ENCODE assay signal across 11 cellular contexts in genomic region chr2:157747280-157747679, GRCh38.
"Had no signal": no experiment of that assay in that cellular context is flagged by ENCODE, and none has a peak within 500 bp of the region (broad histone marks: within the 10 kb centered on the region; RNA-seq: fewer than 3 reads in every experiment).

No MANE protein-coding gene starts in this region.

- H3K27me3 ChIP-seq: body of pancreas, thyroid gland had no signal

- DNase-seq: activated CD4-positive, alpha-beta T cell treated with anti-CD3 and anti-CD28 coated beads for 36 hours; activated naive CD4-positive, alpha-beta T cell treated with anti-CD3 and anti-CD28 coated beads for 36 hours; caudate nucleus; effector CD4-positive, alpha-beta T cell; foreskin melanocyte; left ventricle myocardium inferior; stimulated activated CD4-positive, alpha-beta T cell treated with anti-CD3 and anti-CD28 coated beads, Interleukin-1b, Interleukin-23, amount 100 ng/mL, for 48 hours; thyroid gland had no signal

- H3K27me3 Mint-ChIP-seq: activated CD4-positive, alpha-beta T cell treated with anti-CD3 and anti-CD28 coated beads for 36 hours; activated T-helper 17 cell treated with anti-CD3 and anti-CD28 coated beads, Interleukin-2, amount 50 U/mL, for 72 hours had no signal

- H3K27ac Mint-ChIP-seq: activated CD4-positive, alpha-beta T cell treated with anti-CD3 and anti-CD28 coated beads for 36 hours; activated naive CD4-positive, alpha-beta T cell treated with anti-CD3 and anti-CD28 coated beads for 36 hours; activated T-helper 17 cell treated with anti-CD3 and anti-CD28 coated beads, Interleukin-2, amount 50 U/mL, for 72 hours had no signal

- ATAC-seq: activated CD4-positive, alpha-beta T cell treated with anti-CD3 and anti-CD28 coated beads for 36 hours; activated T-helper 17 cell treated with anti-CD3 and anti-CD28 coated beads, Interleukin-2, amount 50 U/mL, for 72 hours had no signal

- H3K4me3 ChIP-seq: body of pancreas, coronary artery, left ventricle myocardium inferior, thyroid gland had no signal

- H3K4me3 Mint-ChIP-seq: activated CD4-positive, alpha-beta T cell treated with anti-CD3 and anti-CD28 coated beads for 36 hours; activated naive CD4-positive, alpha-beta T cell treated with anti-CD3 and anti-CD28 coated beads for 36 hours; activated T-helper 17 cell treated with anti-CD3 and anti-CD28 coated beads, Interleukin-2, amount 50 U/mL, for 72 hours had no signal

- H3K36me3 ChIP-seq: thyroid gland had no signal

- H3K9me3 ChIP-seq: body of pancreas, left ventricle myocardium inferior, thyroid gland had no signal

- H3K27ac ChIP-seq: body of pancreas, coronary artery, thyroid gland had no signal

- H3K9me3 Mint-ChIP-seq: activated naive CD4-positive, alpha-beta T cell treated with anti-CD3 and anti-CD28 coated beads for 36 hours; activated T-helper 17 cell treated with anti-CD3 and anti-CD28 coated beads, Interleukin-2, amount 50 U/mL, for 72 hours had no signal
